15 cellular contexts compared by ENCODE assay signal in genomic region chr10:132107211-132107946, GRCh38. TPM values are rescaled to one million over a fixed set of nuclear protein-coding genes. Genes with fewer than 3 reads are reported as not detected.
DNase-seq lines count a peak whose midpoint lies in the region; ATAC-seq and TF ChIP-seq lines count a peak whose summit lies in the region.
"Had no signal": no experiment of that assay in that cellular context is flagged by ENCODE, and none has a peak within 500 bp of the region (broad histone marks: within the 10 kb centered on the region; RNA-seq: fewer than 3 reads in every experiment).

No MANE protein-coding gene starts in this region.

- H3K4me1 Mint-ChIP-seq in nephron progenitor cell, result peaks cover 18% of the 10 kb centered on the region
- no peaks in the 10 kb centered on the region for H3K4me1 Mint-ChIP-seq in activated T-helper 1 cell treated with anti-CD3 and anti-CD28 coated beads, Interleukin-12 subunit alpha, Interleukin-12 subunit beta, Interleukin-2, Interleukin-4 antibody, amounts not matched to agents 30 ng/mL and 10 ng/mL and 1 ng/mL, durations not matched to agents 14 hours and 24 hours and 36 hours (ENCODE audit: low read depth)
- H3K4me1 Mint-ChIP-seq: CD4-positive, alpha-beta memory T cell had no signal

- H3K79me1 ChIP-seq in trophoblast cell (ENCODE audit: low read length), result no peaks in the 10 kb centered on the region

- no peak overlapping the region for H4K91ac ChIP-seq in trophoblast cell (ENCODE audit: low read depth, low read length)

- H3K9me3 Mint-ChIP-seq in nephron progenitor cell, result no peaks in the 10 kb centered on the region
- no peaks in the 10 kb centered on the region for H3K9me3 Mint-ChIP-seq in activated T-helper 1 cell treated with anti-CD3 and anti-CD28 coated beads, Interleukin-12 subunit alpha, Interleukin-12 subunit beta, Interleukin-2, Interleukin-4 antibody, amounts not matched to agents 30 ng/mL and 10 ng/mL and 1 ng/mL, durations not matched to agents 14 hours and 24 hours and 36 hours
- H3K9me3 Mint-ChIP-seq: CD4-positive, alpha-beta memory T cell; stimulated activated naive CD8-positive, alpha-beta T cell treated with anti-CD3 and anti-CD28 coated beads, Interleukin-15, Interleukin-2, amounts not matched to agents 100 ng/mL and 50 ng/mL, for 24 hours had no signal

- ATAC-seq in HG02759 (IDR thresholded peaks at IDR 0.05; ENCODE audit: unreplicated experiment), result no peak
- ATAC-seq: mucosa of descending colon had no signal

- H3K27me3 Mint-ChIP-seq in nephron progenitor cell (ENCODE audit: low read depth, poor library complexity), result peaks cover 10% of the 10 kb centered on the region
- H3K27me3 Mint-ChIP-seq in activated T-helper 1 cell treated with anti-CD3 and anti-CD28 coated beads, Interleukin-12 subunit alpha, Interleukin-12 subunit beta, Interleukin-2, Interleukin-4 antibody, amounts not matched to agents 30 ng/mL and 10 ng/mL and 1 ng/mL, durations not matched to agents 14 hours and 24 hours and 36 hours (ENCODE audit: insufficient read depth), result no peaks in the 10 kb centered on the region
- H3K27me3 Mint-ChIP-seq: activated naive CD8-positive, alpha-beta T cell; stimulated activated naive CD8-positive, alpha-beta T cell treated with anti-CD3 and anti-CD28 coated beads, Interleukin-15, Interleukin-2, amounts not matched to agents 100 ng/mL and 50 ng/mL, for 24 hours had no signal

- no peak overlapping the region for H3K4me3 Mint-ChIP-seq in nephron progenitor cell
- H3K4me3 Mint-ChIP-seq in activated T-helper 1 cell treated with anti-CD3 and anti-CD28 coated beads, Interleukin-12 subunit alpha, Interleukin-12 subunit beta, Interleukin-2, Interleukin-4 antibody, amounts not matched to agents 30 ng/mL and 10 ng/mL and 1 ng/mL, durations not matched to agents 14 hours and 24 hours and 36 hours, result no peak overlapping the region
- H3K4me3 Mint-ChIP-seq: activated naive CD8-positive, alpha-beta T cell; CD4-positive, alpha-beta memory T cell; stimulated activated naive CD8-positive, alpha-beta T cell treated with anti-CD3 and anti-CD28 coated beads, Interleukin-15, Interleukin-2, amounts not matched to agents 100 ng/mL and 50 ng/mL, for 24 hours had no signal

- DNase-seq in ACHN, result peak; percentile 57
- DNase-seq in cerebellum (ENCODE audit: low spot score), result peak; percentile 42
- peak; percentile 36 for DNase-seq in nephron progenitor cell
- no peak for DNase-seq in trophoblast cell
- no peak for DNase-seq in activated T-helper 1 cell treated with anti-CD3 and anti-CD28 coated beads, Interleukin-12 subunit alpha, Interleukin-12 subunit beta, Interleukin-2, Interleukin-4 antibody, amounts not matched to agents 30 ng/mL and 10 ng/mL and 1 ng/mL, durations not matched to agents 14 hours and 24 hours and 36 hours (ENCODE audit: low spot score)
- no peak for DNase-seq in NCI-H187 treated with DMSO at 0.1 percent for 48 hours (lab: John Stamatoyannopoulos, UW)
- DNase-seq: CD4-positive, alpha-beta memory T cell; erythroblast; KBM-7; mucosa of descending colon; NCI-H1436 treated with DMSO at 0.1 percent for 48 hours had no signal

- H3K23ac ChIP-seq in trophoblast cell (ENCODE audit: low read length), result no peak overlapping the region

- no peak overlapping the region for H3K18ac ChIP-seq in trophoblast cell (ENCODE audit: low read length)

- no peak overlapping the region for H3K4ac ChIP-seq in trophoblast cell (ENCODE audit: low read depth, low read length)

- peaks cover 8 to 94% (median 75%) of the 10 kb centered on the region in 10 experiments; a peak in 18 of 20 replicates for H3K4me1 ChIP-seq in BLaER1 treated with 17β-estradiol and CSF1 and Interleukin-3, amounts not matched to agents 10 nM and 100 nM
- H3K4me1 ChIP-seq in trophoblast cell (ENCODE audit: control insufficient read depth in 1 of 2, insufficient read depth in 2 of 2, low read length in 2 of 2), result no peaks in the 10 kb centered on the region

- no peak overlapping the region for H2BK12ac ChIP-seq in trophoblast cell (ENCODE audit: low read length)

- no peak overlapping the region for H2BK120ac ChIP-seq in trophoblast cell (ENCODE audit: insufficient read depth, low read length, poor library complexity)

- H3K27me3 ChIP-seq in BLaER1 treated with 17β-estradiol and CSF1 and Interleukin-3, amounts not matched to agents 10 nM and 100 nM, result peaks cover 0 to 17% (median under 1%) of the 10 kb centered on the region in 11 experiments; a peak in 10 of 22 replicates
- no peaks in the 10 kb centered on the region for H3K27me3 ChIP-seq in trophoblast cell (ENCODE audit: insufficient read depth, low read length)

- H4K12ac ChIP-seq in trophoblast cell (ENCODE audit: low read depth, low read length), result no peak overlapping the region

- no peaks in the 10 kb centered on the region for H3K9me3 ChIP-seq in BLaER1 treated with 17β-estradiol and CSF1 and Interleukin-3, amounts not matched to agents 10 nM and 100 nM (replicated peaks in 1 of 11)
- H3K9me3 ChIP-seq in trophoblast cell (ENCODE audit: insufficient read depth, low read depth, low read length), result peaks cover 4% of the 10 kb centered on the region
- H3K9me3 ChIP-seq: mucosa of descending colon had no signal

- peaks cover 0 to 17% (median 6%) of the 10 kb centered on the region in 11 experiments; a peak in 7 of 22 replicates for H4K20me1 ChIP-seq in BLaER1 treated with 17β-estradiol and CSF1 and Interleukin-3, amounts not matched to agents 10 nM and 100 nM

- no peaks in the 10 kb centered on the region for H3K36me3 ChIP-seq in BLaER1 treated with 17β-estradiol and CSF1 and Interleukin-3, amounts not matched to agents 10 nM and 100 nM
- no peaks in the 10 kb centered on the region for H3K36me3 ChIP-seq in trophoblast cell (ENCODE audit: control insufficient read depth in 1 of 2, insufficient read depth in 2 of 2, low read length in 2 of 2)

- no peak overlapping the region for H2BK5ac ChIP-seq in trophoblast cell (ENCODE audit: low read depth, low read length, poor library complexity)

- intact Hi-C loops in activated T-helper 1 cell treated with anti-CD3 and anti-CD28 coated beads, Interleukin-12 subunit alpha, Interleukin-12 subunit beta, Interleukin-2, Interleukin-4 antibody, amounts not matched to agents 30 ng/mL and 10 ng/mL and 1 ng/mL, durations not matched to agents 14 hours and 24 hours and 36 hours (cut with micrococcal nuclease), result no loop called here

- WGBS in trophoblast cell (ENCODE audit: extremely low coverage, insufficient coverage, insufficient read length), result no CpG with 5 or more reads among the region's 27 CpGs

- H3K36me3 Mint-ChIP-seq in nephron progenitor cell (ENCODE audit: low read depth), result no peaks in the 10 kb centered on the region
- no peaks in the 10 kb centered on the region for H3K36me3 Mint-ChIP-seq in activated T-helper 1 cell treated with anti-CD3 and anti-CD28 coated beads, Interleukin-12 subunit alpha, Interleukin-12 subunit beta, Interleukin-2, Interleukin-4 antibody, amounts not matched to agents 30 ng/mL and 10 ng/mL and 1 ng/mL, durations not matched to agents 14 hours and 24 hours and 36 hours (ENCODE audit: low read depth)
- H3K36me3 Mint-ChIP-seq: activated naive CD8-positive, alpha-beta T cell; CD4-positive, alpha-beta memory T cell had no signal

- in situ Hi-C loops in ACHN (cut with HindIII; ENCODE audit: low pct_ligation_motif_present, low pct_unique_long_range_greater_than_20kb, low sequenced_read_pairs), result no loop called here

- no peak overlapping the region for H3K27ac ChIP-seq in BLaER1 treated with 17β-estradiol and CSF1 and Interleukin-3, amounts not matched to agents 10 nM and 100 nM
- H3K27ac ChIP-seq in trophoblast cell (ENCODE audit: low read depth, low read length), result no peak overlapping the region

- no peak overlapping the region for H2AK5ac ChIP-seq in trophoblast cell (ENCODE audit: low read length)

- H4K8ac ChIP-seq in trophoblast cell (ENCODE audit: low read depth, low read length), result no peak overlapping the region

- no peak for TF ChIP-seq CTCF in nephron progenitor cell (IDR thresholded peaks at IDR 0.05)

- no peak overlapping the region for H2AFZ ChIP-seq in trophoblast cell (ENCODE audit: insufficient read depth, low read length, poor library complexity)

- no peak overlapping the region for H3K14ac ChIP-seq in trophoblast cell (ENCODE audit: low read length)

- H3K9ac ChIP-seq in BLaER1 treated with 17β-estradiol and CSF1 and Interleukin-3, amounts not matched to agents 10 nM and 100 nM, result 0 out of 22 replicates have a peak overlapping the region, but pooled peaks of 1 of the 11 experiments have one; percentile 12
- H3K9ac ChIP-seq in trophoblast cell (ENCODE audit: low read length), result no peak overlapping the region

- H3K27ac Mint-ChIP-seq in nephron progenitor cell, result peak overlapping the region; percentile 79
- H3K27ac Mint-ChIP-seq in activated T-helper 1 cell treated with anti-CD3 and anti-CD28 coated beads, Interleukin-12 subunit alpha, Interleukin-12 subunit beta, Interleukin-2, Interleukin-4 antibody, amounts not matched to agents 30 ng/mL and 10 ng/mL and 1 ng/mL, durations not matched to agents 14 hours and 24 hours and 36 hours, result no peak overlapping the region
- H3K27ac Mint-ChIP-seq: activated naive CD8-positive, alpha-beta T cell; CD4-positive, alpha-beta memory T cell; stimulated activated naive CD8-positive, alpha-beta T cell treated with anti-CD3 and anti-CD28 coated beads, Interleukin-15, Interleukin-2, amounts not matched to agents 100 ng/mL and 50 ng/mL, for 24 hours had no signal

- H3K79me2 ChIP-seq in trophoblast cell (ENCODE audit: control insufficient read depth, insufficient read depth, low read length, poor library complexity), result no peaks in the 10 kb centered on the region

- peak overlapping the region; percentile 33 to 99 (median 80); a peak in 21 of 22 replicates for H3K4me2 ChIP-seq in BLaER1 treated with 17β-estradiol and CSF1 and Interleukin-3, amounts not matched to agents 10 nM and 100 nM
- no peak overlapping the region for H3K4me2 ChIP-seq in trophoblast cell (ENCODE audit: low read length)

- H3K4me3 ChIP-seq in BLaER1 treated with 17β-estradiol and CSF1 and Interleukin-3, amounts not matched to agents 10 nM and 100 nM, result peak overlapping the region in 1 of 10 experiments; percentile 3; a peak in 1 of 20 replicates
- H3K4me3 ChIP-seq in trophoblast cell (ENCODE audit: low read depth, low read length), result no peak overlapping the region
- H3K4me3 ChIP-seq: mucosa of descending colon had no signal

RNA-seq across cellular contexts. Expression of gene JAKMIP3, which starts 41.6 kb away (rescaled TPM):
- 4.9 TPM for total RNA-seq in cerebellum
- 0.10 TPM in 2 replicates for polyA plus RNA-seq in trophoblast cell (2013)
- total RNA-seq in activated T-helper 1 cell treated with anti-CD3 and anti-CD28 coated beads, Interleukin-12 subunit alpha, Interleukin-12 subunit beta, Interleukin-2, Interleukin-4 antibody, amounts not matched to agents 30 ng/mL and 10 ng/mL and 1 ng/mL, durations not matched to agents 14 hours and 24 hours and 36 hours, result 1.1 and 1.3 TPM in 2 replicates

Comparison
In these comparisons a context has a peak if more than half of its experiments do, and no peak if none do; other contexts are left out.
1. DNase-seq: peak in ACHN (single experiment), cerebellum (single experiment) and nephron progenitor cell (single experiment); none in trophoblast cell (0 of 2), activated T-helper 1 cell treated with anti-CD3 and anti-CD28 coated beads, Interleukin-12 subunit alpha, Interleukin-12 subunit beta, Interleukin-2, Interleukin-4 antibody, amounts not matched to agents 30 ng/mL and 10 ng/mL and 1 ng/mL, durations not matched to agents 14 hours and 24 hours and 36 hours (single experiment) and NCI-H187 treated with DMSO at 0.1 percent for 48 hours (single experiment).